Comparison of ENCODE assay signal across 10 cellular contexts in the genomic region with DNA sequence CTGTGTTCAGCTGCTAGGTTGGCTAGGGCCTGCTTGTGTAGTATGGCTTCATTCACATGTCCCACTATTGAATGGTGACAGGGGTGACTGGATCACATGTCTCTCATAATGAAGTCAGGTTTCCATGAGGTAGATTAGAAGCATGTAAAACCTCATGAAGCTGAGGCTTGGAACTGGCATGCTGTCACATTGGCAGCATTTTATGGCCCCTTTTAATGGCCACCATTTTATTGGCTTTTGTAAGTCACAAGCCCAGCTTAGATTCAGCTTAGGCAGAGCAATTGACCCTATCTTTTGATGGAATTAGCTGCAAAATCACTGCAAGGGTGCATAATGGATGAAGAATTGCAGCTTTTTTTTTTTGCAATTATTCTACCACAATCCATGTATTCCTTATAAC.
"Had no signal": no experiment of that assay in that cellular context is flagged by ENCODE, and none has a peak within 500 bp of the region (broad histone marks: within the 10 kb centered on the region; RNA-seq: fewer than 3 reads in every experiment).

No MANE protein-coding gene starts in this region.

- ATAC-seq: GM23338, HCT116 had no signal

- H2AFZ ChIP-seq: GM23248 had no signal

- DNase-seq: GM23248, GOT3, H7, HCEC 1CT, HFFc6 had no signal

- H3K27ac Mint-ChIP-seq: GM23338, HFFc6 had no signal

- H3K4me1 Mint-ChIP-seq: GM23338 had no signal

- H3K4me2 ChIP-seq: GM23338 had no signal

- H3K9me3 Mint-ChIP-seq: GM23338, HFFc6 had no signal

- H3K27ac ChIP-seq: GM23248 had no signal

- H3K9me3 ChIP-seq: HAP-1 had no signal

- H3K4me1 ChIP-seq: HAP-1 had no signal

- H3K36me3 ChIP-seq: HAP-1 had no signal

- H3K4me3 ChIP-seq: GM23248, GM23338, HAP-1 had no signal

- H3K4me3 Mint-ChIP-seq: GM23338, HFFc6 had no signal

- H3K9ac ChIP-seq: GM23248 had no signal

- FAIRE-seq: H1, H54 had no signal
